1 cellular context compared by ENCODE assay signal in genomic region chr16:77236063-77236511, GRCh38.
TF ChIP-seq lines count a peak whose summit lies in the region.

No MANE protein-coding gene starts in this region.

TF ChIP-seq in HepG2, 621 proteins besides CTCF, POLR2A, EP300 and RAD21 (continued from another document and continues in another):
- no peak for TF ChIP-seq HNRNPUL1 (IDR thresholded peaks at IDR 0.05; ENCODE audit: low read depth, low read length)
- TF ChIP-seq THAP11 (CRISPR knock-in tag; IDR thresholded peaks at IDR 0.05) = peak; percentile 64
- TF ChIP-seq MTA3 (CRISPR knock-in tag; IDR thresholded peaks at IDR 0.05) = no peak
- TF ChIP-seq, protein P1, sequence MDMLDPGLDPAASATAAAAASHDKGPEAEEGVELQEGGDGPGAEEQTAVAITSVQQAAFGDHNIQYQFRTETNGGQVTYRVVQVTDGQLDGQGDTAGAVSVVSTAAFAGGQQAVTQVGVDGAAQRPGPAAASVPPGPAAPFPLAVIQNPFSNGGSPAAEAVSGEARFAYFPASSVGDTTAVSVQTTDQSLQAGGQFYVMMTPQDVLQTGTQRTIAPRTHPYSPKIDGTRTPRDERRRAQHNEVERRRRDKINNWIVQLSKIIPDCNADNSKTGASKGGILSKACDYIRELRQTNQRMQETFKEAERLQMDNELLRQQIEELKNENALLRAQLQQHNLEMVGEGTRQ (IDR thresholded peaks at IDR 0.05; ENCODE audit: low read depth, low read length) = 0 out of 2 replicates have a peak, but pooled peaks have one; percentile 3
- TF ChIP-seq, protein P1 (CRISPR knock-in tag; IDR thresholded peaks at IDR 0.05; ENCODE audit: borderline replicate concordance) = no peak
- TF ChIP-seq FIP1L1 (IDR thresholded peaks at IDR 0.05; ENCODE audit: borderline replicate concordance, insufficient read depth, low read depth, low read length) = no peak
- peak; percentile 100 for TF ChIP-seq SMC3 (IDR thresholded peaks at IDR 0.05; ENCODE audit: low read length)
- no peak for TF ChIP-seq STAT5B (CRISPR knock-in tag; IDR thresholded peaks at IDR 0.05)
- peak; percentile 37 for TF ChIP-seq CBX1 (IDR thresholded peaks at IDR 0.05; ENCODE audit: low read depth)
- no peak for TF ChIP-seq FOXK2 (IDR thresholded peaks at IDR 0.05)
- TF ChIP-seq ZNF468 (CRISPR knock-in tag; IDR thresholded peaks at IDR 0.05) = no peak
- TF ChIP-seq, protein P2, sequence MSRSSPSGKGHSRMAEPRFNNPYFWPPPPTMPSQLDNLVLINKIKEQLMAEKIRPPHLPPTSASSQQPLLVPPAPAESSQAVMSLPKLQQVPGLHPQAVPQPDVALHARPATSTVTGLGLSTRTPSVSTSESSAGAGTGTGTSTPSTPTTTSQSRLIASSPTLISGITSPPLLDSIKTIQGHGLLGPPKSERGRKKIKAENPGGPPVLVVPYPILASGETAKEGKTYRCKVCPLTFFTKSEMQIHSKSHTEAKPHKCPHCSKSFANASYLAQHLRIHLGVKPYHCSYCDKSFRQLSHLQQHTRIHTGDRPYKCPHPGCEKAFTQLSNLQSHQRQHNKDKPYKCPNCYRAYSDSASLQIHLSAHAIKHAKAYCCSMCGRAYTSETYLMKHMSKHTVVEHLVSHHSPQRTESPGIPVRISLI (CRISPR knock-in tag; IDR thresholded peaks at IDR 0.05; ENCODE audit: borderline replicate concordance) = no peak
- no peak for TF ChIP-seq NFE2 (CRISPR knock-in tag; IDR thresholded peaks at IDR 0.05)
- TF ChIP-seq SNAPC2 (CRISPR knock-in tag; IDR thresholded peaks at IDR 0.05) = no peak
- TF ChIP-seq, protein P3, sequence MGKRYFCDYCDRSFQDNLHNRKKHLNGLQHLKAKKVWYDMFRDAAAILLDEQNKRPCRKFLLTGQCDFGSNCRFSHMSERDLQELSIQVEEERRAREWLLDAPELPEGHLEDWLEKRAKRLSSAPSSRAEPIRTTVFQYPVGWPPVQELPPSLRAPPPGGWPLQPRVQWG (CRISPR knock-in tag; IDR thresholded peaks at IDR 0.05; ENCODE audit: borderline replicate concordance, low read depth) = no peak
- TF ChIP-seq ZNF644 (CRISPR knock-in tag; IDR thresholded peaks at IDR 0.05; ENCODE audit: low read depth) = no peak
- TF ChIP-seq ZZZ3 (CRISPR knock-in tag; IDR thresholded peaks at IDR 0.05; ENCODE audit: borderline replicate concordance) = no peak
- peak; percentile 62 for TF ChIP-seq ZMYM4 (CRISPR knock-in tag; IDR thresholded peaks at IDR 0.05)
- no peak for TF ChIP-seq ZNF431 (CRISPR knock-in tag; IDR thresholded peaks at IDR 0.05; ENCODE audit: borderline replicate concordance, low read depth)
- no peak for TF ChIP-seq LBX2 (CRISPR knock-in tag; IDR thresholded peaks at IDR 0.05; ENCODE audit: borderline replicate concordance)
- TF ChIP-seq ZBTB7A (CRISPR knock-in tag; IDR thresholded peaks at IDR 0.05) = 0 out of 2 replicates have a peak, but pooled peaks have one; percentile 30
- peak; percentile 77 for TF ChIP-seq YY1 (IDR thresholded peaks at IDR 0.05; ENCODE audit: insufficient read depth, insufficient replicate concordance, low read depth, low read length)
- peak; percentile 68 for TF ChIP-seq FOXO1 (CRISPR knock-in tag; IDR thresholded peaks at IDR 0.05)
- TF ChIP-seq ZNF414 (CRISPR knock-in tag; IDR thresholded peaks at IDR 0.05) = 0 out of 2 replicates have a peak, but pooled peaks have one; percentile 31
- TF ChIP-seq PHB2 (IDR thresholded peaks at IDR 0.05; ENCODE audit: partially characterized antibody) = no peak
- TF ChIP-seq ZNF343 (CRISPR knock-in tag; IDR thresholded peaks at IDR 0.05) = no peak
- 0 out of 2 replicates have a peak, but pooled peaks have one; percentile 54 for TF ChIP-seq ZBED4 (CRISPR knock-in tag; IDR thresholded peaks at IDR 0.05; ENCODE audit: borderline replicate concordance)
- peak; percentile 70 for TF ChIP-seq RXRB (CRISPR knock-in tag; IDR thresholded peaks at IDR 0.05; ENCODE audit: borderline replicate concordance)
- TF ChIP-seq, protein P4, sequence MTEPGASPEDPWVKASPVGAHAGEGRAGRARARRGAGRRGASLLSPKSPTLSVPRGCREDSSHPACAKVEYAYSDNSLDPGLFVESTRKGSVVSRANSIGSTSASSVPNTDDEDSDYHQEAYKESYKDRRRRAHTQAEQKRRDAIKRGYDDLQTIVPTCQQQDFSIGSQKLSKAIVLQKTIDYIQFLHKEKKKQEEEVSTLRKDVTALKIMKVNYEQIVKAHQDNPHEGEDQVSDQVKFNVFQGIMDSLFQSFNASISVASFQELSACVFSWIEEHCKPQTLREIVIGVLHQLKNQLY (CRISPR knock-in tag; IDR thresholded peaks at IDR 0.05) = no peak
- peak; percentile 62; the same call in 1 of the 2 replicates for TF ChIP-seq ZNF598 (CRISPR knock-in tag; IDR thresholded peaks at IDR 0.05; ENCODE audit: borderline replicate concordance)
- no peak for TF ChIP-seq TEF (CRISPR knock-in tag; IDR thresholded peaks at IDR 0.05)
- TF ChIP-seq ZFP37 (CRISPR knock-in tag; IDR thresholded peaks at IDR 0.05; ENCODE audit: borderline replicate concordance) = peak; percentile 76; the same call in 1 of the 2 replicates
- TF ChIP-seq PRPF4 (IDR thresholded peaks at IDR 0.05; ENCODE audit: low read depth, low read length, poor library complexity, severe bottlenecking) = no peak
- no peak for TF ChIP-seq ZNF883 (CRISPR knock-in tag; IDR thresholded peaks at IDR 0.05; ENCODE audit: not compliant biosample characterization)
- TF ChIP-seq TBX2 (CRISPR knock-in tag; IDR thresholded peaks at IDR 0.05; ENCODE audit: borderline replicate concordance) = no peak
- TF ChIP-seq HMG20B (CRISPR knock-in tag; conservative IDR thresholded peaks at IDR 0.05) = no peak
- no peak for TF ChIP-seq STAT6 (CRISPR knock-in tag; IDR thresholded peaks at IDR 0.05; ENCODE audit: borderline replicate concordance)
- no peak for TF ChIP-seq KAT7 (CRISPR knock-in tag; IDR thresholded peaks at IDR 0.05; ENCODE audit: borderline replicate concordance)
- no peak for TF ChIP-seq ZNF549 (CRISPR knock-in tag; IDR thresholded peaks at IDR 0.05)
- no peak for TF ChIP-seq CHD4 (IDR thresholded peaks at IDR 0.05; ENCODE audit: borderline replicate concordance, low read length)
- no peak for TF ChIP-seq ZMYM3 (CRISPR knock-in tag; IDR thresholded peaks at IDR 0.05)
- TF ChIP-seq, protein P5, sequence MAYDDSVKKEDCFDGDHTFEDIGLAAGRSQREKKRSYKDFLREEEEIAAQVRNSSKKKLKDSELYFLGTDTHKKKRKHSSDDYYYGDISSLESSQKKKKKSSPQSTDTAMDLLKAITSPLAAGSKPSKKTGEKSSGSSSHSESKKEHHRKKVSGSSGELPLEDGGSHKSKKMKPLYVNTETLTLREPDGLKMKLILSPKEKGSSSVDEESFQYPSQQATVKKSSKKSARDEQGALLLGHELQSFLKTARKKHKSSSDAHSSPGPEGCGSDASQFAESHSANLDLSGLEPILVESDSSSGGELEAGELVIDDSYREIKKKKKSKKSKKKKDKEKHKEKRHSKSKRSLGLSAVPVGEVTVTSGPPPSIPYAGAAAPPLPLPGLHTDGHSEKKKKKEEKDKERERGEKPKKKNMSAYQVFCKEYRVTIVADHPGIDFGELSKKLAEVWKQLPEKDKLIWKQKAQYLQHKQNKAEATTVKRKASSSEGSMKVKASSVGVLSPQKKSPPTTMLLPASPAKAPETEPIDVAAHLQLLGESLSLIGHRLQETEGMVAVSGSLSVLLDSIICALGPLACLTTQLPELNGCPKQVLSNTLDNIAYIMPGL (CRISPR knock-in tag; IDR thresholded peaks at IDR 0.05; ENCODE audit: borderline replicate concordance in 1 of 2, low read depth in 1 of 2) = peak; percentile 85 to 89; a peak in 3 of 4 replicates
- TF ChIP-seq ZNF337 (CRISPR knock-in tag; IDR thresholded peaks at IDR 0.05; ENCODE audit: borderline replicate concordance, low read depth) = no peak
- TF ChIP-seq, protein P6, sequence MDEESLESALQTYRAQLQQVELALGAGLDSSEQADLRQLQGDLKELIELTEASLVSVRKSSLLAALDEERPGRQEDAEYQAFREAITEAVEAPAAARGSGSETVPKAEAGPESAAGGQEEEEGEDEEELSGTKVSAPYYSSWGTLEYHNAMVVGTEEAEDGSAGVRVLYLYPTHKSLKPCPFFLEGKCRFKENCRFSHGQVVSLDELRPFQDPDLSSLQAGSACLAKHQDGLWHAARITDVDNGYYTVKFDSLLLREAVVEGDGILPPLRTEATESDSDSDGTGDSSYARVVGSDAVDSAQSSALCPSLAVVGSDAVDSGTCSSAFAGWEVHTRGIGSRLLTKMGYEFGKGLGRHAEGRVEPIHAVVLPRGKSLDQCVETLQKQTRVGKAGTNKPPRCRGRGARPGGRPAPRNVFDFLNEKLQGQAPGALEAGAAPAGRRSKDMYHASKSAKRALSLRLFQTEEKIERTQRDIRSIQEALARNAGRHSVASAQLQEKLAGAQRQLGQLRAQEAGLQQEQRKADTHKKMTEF (CRISPR knock-in tag; IDR thresholded peaks at IDR 0.05) = peak; percentile 54; the same call in 1 of the 2 replicates
- peak; percentile 62 for TF ChIP-seq GABPB1 (CRISPR knock-in tag; IDR thresholded peaks at IDR 0.05)
- TF ChIP-seq ZKSCAN5 (CRISPR knock-in tag; IDR thresholded peaks at IDR 0.05) = no peak
- peak; percentile 64; the same call in 1 of the 2 replicates for TF ChIP-seq ZKSCAN1 (IDR thresholded peaks at IDR 0.05; ENCODE audit: low read length)
- no peak for TF ChIP-seq ZNF383 (CRISPR knock-in tag; IDR thresholded peaks at IDR 0.05; ENCODE audit: borderline replicate concordance)
- TF ChIP-seq POLR2AphosphoS5 (IDR thresholded peaks at IDR 0.05; ENCODE audit: low read depth, low read length) = no peak
